In genomic region chr6:158755636-158756035, GRCh38 we compare ENCODE assay signal across 24 cellular contexts.
DNase-seq lines count a peak whose midpoint lies in the region; ATAC-seq, FAIRE-seq and TF ChIP-seq lines count a peak whose summit lies in the region.
"Had no signal": no experiment of that assay in that cellular context is flagged by ENCODE, and none has a peak within 500 bp of the region (broad histone marks: within the 10 kb centered on the region; RNA-seq: fewer than 3 reads in every experiment).

No MANE protein-coding gene starts in this region.

- no peaks in the 10 kb centered on the region for H3K27me3 Mint-ChIP-seq in stimulated activated naive B cell treated with anti-CD40 and anti-IgM and Interleukin-4, amounts not matched to agents 10 μg/mL and 1 μg/mL and 100 μg/mL, for 72 hours
- no peaks in the 10 kb centered on the region for H3K27me3 Mint-ChIP-seq in activated naive CD8-positive, alpha-beta T cell treated with anti-CD3 and anti-CD28 coated beads, Interleukin-2, amount 50 U/mL, for 24 hours

- in situ Hi-C loops in K562 (cut with MboI) = no loop called here
- in situ Hi-C loops in GM13977 (cut with MboI; ENCODE audit: low pct_unique_long_range_greater_than_20kb, low sequenced_read_pairs, unreplicated experiment) = no loop called here

- no peaks in the 10 kb centered on the region for H3K9me1 ChIP-seq in K562 (ENCODE audit: control insufficient read depth, insufficient read depth, low read length)

- H3K27ac ChIP-seq in K562 (ENCODE audit: extremely low read depth, low read depth, low read length) = no peak overlapping the region
- H3K27ac ChIP-seq: A549 had no signal

- peaks cover 25 to 52% of the 10 kb centered on the region in 2 experiments for H3K27me3 ChIP-seq in K562 (ENCODE audit: control insufficient read depth in 2 of 2, insufficient read depth in 2 of 2, low read length in 2 of 2)
- H3K27me3 ChIP-seq: MG63 had no signal

- POLR2A ChIA-PET in K562 (lab: Yijun Ruan, JAX) = interaction anchor here (0.6 to 1.5 kb wide), 6 partner anchors 9 to 69 kb away, joined by 3 to 9 read pairs (median 4); no protein-coding TSS in a partner anchor

- no peak for TF ChIP-seq POLR2A in GM12891 (IDR thresholded peaks at IDR 0.05; ENCODE audit: low read depth, low read length)
- no peak for TF ChIP-seq POLR2A in K562 (conservative IDR thresholded peaks at IDR 0.05)

- H3K9me3 Mint-ChIP-seq in stimulated activated naive B cell treated with anti-CD40 and anti-IgM and Interleukin-4, amounts not matched to agents 10 μg/mL and 1 μg/mL and 100 μg/mL, for 72 hours = no peaks in the 10 kb centered on the region
- no peaks in the 10 kb centered on the region for H3K9me3 Mint-ChIP-seq in activated naive CD8-positive, alpha-beta T cell treated with anti-CD3 and anti-CD28 coated beads, Interleukin-2, amount 50 U/mL, for 24 hours
- H3K9me3 Mint-ChIP-seq: CD8-positive, alpha-beta T cell had no signal

- intact Hi-C loops in K562 (cut with micrococcal nuclease) = no loop called here
- intact Hi-C loops in mucosa of descending colon (cut with DNase I, micrococcal nuclease) = no loop called here

- H3K79me2 ChIP-seq in K562 (ENCODE audit: control insufficient read depth, insufficient read depth, low read length) = no peaks in the 10 kb centered on the region

- no peak for FAIRE-seq in GM12891 (lab: Jason Lieb, UNC)
- FAIRE-seq in K562 (lab: Jason Lieb, UNC) = no peak
- FAIRE-seq: A549, G401.6, HTR-8/SVneo had no signal

- ATAC-seq in K562 (no peak), mucosa of descending colon (no peak)
- no peak for ATAC-seq in stimulated activated naive B cell treated with anti-CD40 and anti-IgM and Interleukin-4, amounts not matched to agents 10 μg/mL and 1 μg/mL and 100 μg/mL, for 72 hours (replicated peaks)
- ATAC-seq in activated naive CD8-positive, alpha-beta T cell treated with anti-CD3 and anti-CD28 coated beads, Interleukin-2, amount 50 U/mL, for 24 hours = no peak
- ATAC-seq: A549; CD8-positive, alpha-beta T cell; HCT116; PC-3 had no signal

- no peak for DNase-seq in GM12891 (ENCODE audit: insufficient read length, low spot score)
- DNase-seq in K562 (ENCODE audit: extremely low read depth in 1 of 4, low spot score in 3 of 4) = no peak
- peak; percentile 49 for DNase-seq in islet precursor cell
- no peak for DNase-seq in stimulated activated naive B cell treated with anti-CD40 and anti-IgM and Interleukin-4, amounts not matched to agents 10 μg/mL and 1 μg/mL and 100 μg/mL, for 72 hours
- DNase-seq in activated naive CD8-positive, alpha-beta T cell treated with anti-CD3 and anti-CD28 coated beads, Interleukin-2, amount 50 U/mL, for 24 hours = no peak
- DNase-seq in GM13977 (ENCODE audit: low spot score) = no peak
- no peak for DNase-seq in mucosa of descending colon
- DNase-seq: AML-193; C1 segment of cervical spinal cord; Caco-2; CD8-positive, alpha-beta T cell; GOT3; KG1; MG63; NCI-H2029; NCI-H446; NCI-H524 treated with DMSO at 0.1 percent for 48 hours; NK-92 treated with Interleukin-12 subunit alpha and Interleukin-12 subunit beta, amount 100 ng/mL, for 24 hours; PC-3 had no signal

- no peaks in the 10 kb centered on the region for H3K36me3 ChIP-seq in K562 (ENCODE audit: control insufficient read depth, insufficient read depth, low read length)
- H3K36me3 ChIP-seq in mucosa of descending colon (ENCODE audit: low read depth) = no peaks in the 10 kb centered on the region
- H3K36me3 ChIP-seq: MG63 had no signal

- no peak for TF ChIP-seq RAD21 in K562 (CRISPR knock-in tag; conservative IDR thresholded peaks at IDR 0.05 in 1 of 2, IDR thresholded peaks at IDR 0.05 in 1 of 2)

- TF ChIP-seq CTCF in K562 (IDR thresholded peaks at IDR 0.05 in 2 of 3, conservative IDR thresholded peaks at IDR 0.05 in 1 of 3; ENCODE audit: insufficient read depth in 2 of 3, low read depth in 1 of 3, low read length in 3 of 3) (no peak), GM13977 (IDR thresholded peaks at IDR 0.05; ENCODE audit: extremely low read depth, insufficient read depth, missing control alignments) (no peak), mucosa of descending colon (IDR thresholded peaks at IDR 0.05) (no peak)

- peak overlapping the region; percentile 63 for H3K27ac Mint-ChIP-seq in stimulated activated naive B cell treated with anti-CD40 and anti-IgM and Interleukin-4, amounts not matched to agents 10 μg/mL and 1 μg/mL and 100 μg/mL, for 72 hours
- H3K27ac Mint-ChIP-seq in activated naive CD8-positive, alpha-beta T cell treated with anti-CD3 and anti-CD28 coated beads, Interleukin-2, amount 50 U/mL, for 24 hours = no peak overlapping the region
- H3K27ac Mint-ChIP-seq: CD8-positive, alpha-beta T cell had no signal

- H3K9me3 ChIP-seq in K562 (replicated peaks; ENCODE audit: control insufficient read depth, insufficient read depth, low read depth, low read length) (no peaks in the 10 kb centered on the region), mucosa of descending colon (no peaks in the 10 kb centered on the region)
- H3K9me3 ChIP-seq: A549, Caco-2, MG63, SK-N-SH had no signal

- peaks cover 15% of the 10 kb centered on the region for H4K20me1 ChIP-seq in K562 (replicated peaks; ENCODE audit: control insufficient read depth, insufficient read depth, low read length)

- H3K4me1 ChIP-seq in K562 (replicated peaks in 1 of 2; ENCODE audit: control insufficient read depth in 2 of 2, insufficient read depth in 2 of 2, low read length in 2 of 2) (peaks cover 4 to 23% of the 10 kb centered on the region in 2 experiments; a peak in 3 of 5 replicates), mucosa of descending colon (ENCODE audit: low read depth) (no peaks in the 10 kb centered on the region)
- H3K4me1 ChIP-seq: Caco-2 had no signal

- no peak overlapping the region for H3K4me2 ChIP-seq in K562 (ENCODE audit: insufficient read depth, low read length)
- H3K4me2 ChIP-seq: A549, SK-N-SH had no signal

- peaks cover 0 to 26% of the 10 kb centered on the region in 2 donors for H3K36me3 Mint-ChIP-seq in stimulated activated naive B cell treated with anti-CD40 and anti-IgM and Interleukin-4, amounts not matched to agents 10 μg/mL and 1 μg/mL and 100 μg/mL, for 72 hours
- H3K36me3 Mint-ChIP-seq in activated naive CD8-positive, alpha-beta T cell treated with anti-CD3 and anti-CD28 coated beads, Interleukin-2, amount 50 U/mL, for 24 hours (ENCODE audit: low read depth) = peaks cover 54% of the 10 kb centered on the region

- WGBS in K562 (ENCODE audit: insufficient coverage, low coverage, missing lambda C conversion rate) = 21% methylated on average over 13 of the region's 13 CpGs

- no peak for TF ChIP-seq EP300 in K562 (IDR thresholded peaks at IDR 0.05; ENCODE audit: low read length)

- H3K9ac ChIP-seq in K562 (ENCODE audit: insufficient read depth in 1 of 2, low read depth in 2 of 2, low read length in 2 of 2) = no peak overlapping the region
- H3K9ac ChIP-seq: SK-N-SH had no signal

- peaks cover 11 to 16% of the 10 kb centered on the region in 2 donors for H3K4me1 Mint-ChIP-seq in stimulated activated naive B cell treated with anti-CD40 and anti-IgM and Interleukin-4, amounts not matched to agents 10 μg/mL and 1 μg/mL and 100 μg/mL, for 72 hours
- H3K4me1 Mint-ChIP-seq in activated naive CD8-positive, alpha-beta T cell treated with anti-CD3 and anti-CD28 coated beads, Interleukin-2, amount 50 U/mL, for 24 hours = peaks cover 2% of the 10 kb centered on the region

- CTCF ChIA-PET in K562 (lab: Yijun Ruan, JAX; ENCODE audit: low intra/inter-chr PET ratio) = no interaction called here

- H3K4me3 ChIP-seq in K562 = no peak overlapping the region
- no peak overlapping the region for H3K4me3 ChIP-seq in mucosa of descending colon
- H3K4me3 ChIP-seq: A549, MG63 had no signal

- BruUV-seq in K562 (replicated peaks; lab: Mats Ljungman, UMichigan) = no TSS peak

- H2AFZ ChIP-seq in K562 (ENCODE audit: low read depth, low read length) = no peak overlapping the region

- no peak overlapping the region for H3K4me3 Mint-ChIP-seq in stimulated activated naive B cell treated with anti-CD40 and anti-IgM and Interleukin-4, amounts not matched to agents 10 μg/mL and 1 μg/mL and 100 μg/mL, for 72 hours
- H3K4me3 Mint-ChIP-seq in activated naive CD8-positive, alpha-beta T cell treated with anti-CD3 and anti-CD28 coated beads, Interleukin-2, amount 50 U/mL, for 24 hours = no peak overlapping the region
- H3K4me3 Mint-ChIP-seq: CD8-positive, alpha-beta T cell had no signal

TF ChIP-seq in GM12891, 5 proteins besides CTCF, POLR2A, EP300 and RAD21:
- no peak for TF ChIP-seq TAF1 (IDR thresholded peaks at IDR 0.05; ENCODE audit: low read depth, low read length)
- no peak for TF ChIP-seq PAX5 (IDR thresholded peaks at IDR 0.05; ENCODE audit: insufficient read depth, low read length, severe bottlenecking)
- TF ChIP-seq SPI1 (IDR thresholded peaks at IDR 0.05; ENCODE audit: low read depth, low read length) = peak; percentile 56
TF ChIP-seq in GM12891: peak in this region for 1.

TF ChIP-seq in K562, 482 proteins besides CTCF, POLR2A, EP300 and RAD21:
- TF ChIP-seq PTRF (tag; IDR thresholded peaks at IDR 0.05) (no peak), GATA2 (CRISPR knock-in tag; IDR thresholded peaks at IDR 0.05) (no peak), ZNF121 (CRISPR knock-in tag; conservative IDR thresholded peaks at IDR 0.05) (no peak), MYBL2 (IDR thresholded peaks at IDR 0.05; ENCODE audit: low read depth) (no peak), MYBL2 (CRISPR knock-in tag; IDR thresholded peaks at IDR 0.05; ENCODE audit: borderline replicate concordance) (no peak), BHLHE40 (IDR thresholded peaks at IDR 0.05; ENCODE audit: low read length) (peak; percentile 37; the same call in 1 of the 2 replicates)
